8 cellular contexts compared by ENCODE assay signal in the genomic region with DNA sequence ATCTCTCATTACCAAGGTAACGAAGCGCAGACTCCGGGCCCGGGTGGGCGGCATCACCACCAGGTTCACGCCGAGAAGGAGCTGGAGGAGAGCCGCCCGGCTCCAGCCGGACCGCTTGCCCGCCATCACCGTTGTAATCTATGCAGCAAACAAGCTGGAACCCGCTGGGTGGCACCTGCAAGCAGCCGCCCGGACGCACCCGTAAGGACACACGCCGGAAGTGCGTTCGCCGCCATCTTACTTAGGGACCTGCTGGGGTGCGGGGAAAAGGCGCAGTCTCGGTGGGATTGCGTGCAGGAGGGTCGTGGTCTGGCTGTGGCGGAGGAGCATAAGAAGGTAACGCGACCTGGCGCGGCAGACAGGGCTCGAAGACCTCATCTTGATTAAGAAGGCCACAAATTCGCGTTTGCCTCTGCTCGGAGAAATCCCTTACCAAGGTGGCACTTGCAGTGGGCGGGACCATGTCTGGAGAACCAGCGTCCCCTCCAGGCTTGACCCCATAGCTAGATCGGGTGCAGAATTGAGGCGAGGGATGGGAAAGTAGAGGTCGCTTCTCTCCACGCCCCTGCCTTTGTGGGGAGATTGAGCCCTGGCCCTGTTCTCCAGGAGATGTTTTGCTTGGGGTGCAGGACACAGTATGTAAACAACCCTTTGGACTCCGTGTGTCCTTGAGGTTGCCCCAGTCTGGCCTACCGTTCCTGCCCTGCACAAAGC. TPM values are rescaled to one million over a fixed set of nuclear protein-coding genes. Genes with fewer than 3 reads are reported as not detected.
DNase-seq lines count a peak whose midpoint lies in the region; ATAC-seq and TF ChIP-seq lines count a peak whose summit lies in the region.

A gene with protein sequence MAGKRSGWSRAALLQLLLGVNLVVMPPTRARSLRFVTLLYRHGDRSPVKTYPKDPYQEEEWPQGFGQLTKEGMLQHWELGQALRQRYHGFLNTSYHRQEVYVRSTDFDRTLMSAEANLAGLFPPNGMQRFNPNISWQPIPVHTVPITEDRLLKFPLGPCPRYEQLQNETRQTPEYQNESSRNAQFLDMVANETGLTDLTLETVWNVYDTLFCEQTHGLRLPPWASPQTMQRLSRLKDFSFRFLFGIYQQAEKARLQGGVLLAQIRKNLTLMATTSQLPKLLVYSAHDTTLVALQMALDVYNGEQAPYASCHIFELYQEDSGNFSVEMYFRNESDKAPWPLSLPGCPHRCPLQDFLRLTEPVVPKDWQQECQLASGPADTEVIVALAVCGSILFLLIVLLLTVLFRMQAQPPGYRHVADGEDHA (minus strand): TSS at position 151 of the 714 bp plus-strand sequence. CDS start 25 bp downstream, at position 126.

- TF ChIP-seq CTCF in endothelial cell (IDR thresholded peaks at IDR 0.05; ENCODE audit: unreplicated experiment) = no peak

- peaks cover 4% of the 10 kb centered on the region for H3K27me3 Mint-ChIP-seq in endothelial cell (ENCODE audit: unreplicated experiment)

- DNase-seq in Caki2 (ENCODE audit: low read depth) (peak; percentile 82), HS-27A (ENCODE audit: low read depth) (peak; percentile 77), NOMO-1 treated with dmso at 0.1 percent for 144 hours (lab: John Stamatoyannopoulos, UW; ENCODE audit: unreplicated experiment) (peak; percentile 74), endothelial cell (ENCODE audit: low spot score) (peak; percentile 75), middle frontal gyrus (ENCODE audit: extremely low spot score, low spot score) (peak; percentile 75)
- DNase-seq in activated CD8-positive, alpha-beta memory T cell treated with anti-CD3 and anti-CD28 coated beads, Interleukin-2, amount 50 U/mL, for 24 hours (ENCODE audit: extremely low read depth) = peak; percentile 68
- DNase-seq in stimulated activated CD8-positive, alpha-beta memory T cell treated with anti-CD3 and anti-CD28 coated beads, Interleukin-4, amount 100 ng/mL, for 1 hour (ENCODE audit: low read depth in 2 of 2, low spot score in 1 of 2) = peak; percentile 66 to 71

- H3K27ac Mint-ChIP-seq in endothelial cell (ENCODE audit: unreplicated experiment) = peak within 1 kb of the TSS; percentile 99

- H3K9me3 Mint-ChIP-seq in endothelial cell (ENCODE audit: unreplicated experiment) = no peaks in the 10 kb centered on the region

- peak; percentile 75 for ATAC-seq in GM19468 (IDR thresholded peaks at IDR 0.05; ENCODE audit: extremely low read depth, unreplicated experiment)

- H3K36me3 Mint-ChIP-seq in endothelial cell (ENCODE audit: low read depth, unreplicated experiment) = peaks cover 15% of the 10 kb centered on the region

- peak within 1 kb of the TSS; percentile 98 for H3K4me3 Mint-ChIP-seq in endothelial cell (ENCODE audit: unreplicated experiment)

- H3K4me1 Mint-ChIP-seq in endothelial cell (ENCODE audit: unreplicated experiment) = peaks cover 25% of the 10 kb centered on the region

- in situ Hi-C loops in Caki2 (cut with HindIII; ENCODE audit: low pct_unique_long_range_greater_than_20kb, low sequenced_read_pairs) = no loop called here

RNA-seq across cellular contexts. Expression of the gene that starts here (rescaled TPM):
- total RNA-seq in Caki2 (2014; rRNA removed; shearing (Covaris generic); ENCODE audit: low replicate concordance) = 2.8 and 12.3 TPM in 2 replicates
- 52.3 TPM for total RNA-seq in endothelial cell (ENCODE audit: unreplicated experiment)

Comparison
In these comparisons a context has a peak if more than half of its experiments do, and no peak if none do; other contexts are left out.
1. Peak in every context shown above with its lines: DNase-seq and ATAC-seq.